16 cellular contexts compared by ENCODE assay signal in the genomic region with DNA sequence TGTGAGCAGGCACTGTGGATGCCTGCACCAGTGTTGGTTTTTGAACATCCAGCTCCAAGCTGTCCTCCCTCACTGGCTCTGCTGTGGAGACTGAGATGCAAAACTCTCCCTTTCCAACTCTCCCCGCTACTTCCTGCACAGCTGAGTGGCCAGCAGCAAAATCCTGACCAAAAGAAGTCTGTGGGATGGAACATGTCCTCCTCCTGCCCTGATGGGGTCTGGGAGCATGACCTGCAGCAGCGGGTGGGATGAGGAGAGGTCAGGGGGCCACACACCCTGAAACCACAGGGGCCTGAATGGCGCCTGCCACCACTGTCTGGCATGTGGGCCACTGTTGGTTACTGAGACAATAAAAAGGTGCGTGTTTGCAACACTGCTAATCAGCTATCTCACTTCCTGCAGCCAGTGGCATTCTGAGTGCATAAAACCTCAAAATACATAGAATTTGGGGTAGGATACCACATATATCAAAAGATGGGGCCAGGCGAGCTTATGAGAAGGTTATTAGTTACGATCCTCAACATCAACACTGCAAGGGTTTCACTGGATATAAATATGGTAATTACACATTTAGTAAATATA.
"Had no signal": no experiment of that assay in that cellular context is flagged by ENCODE, and none has a peak within 500 bp of the region (broad histone marks: within the 10 kb centered on the region; RNA-seq: fewer than 3 reads in every experiment).

No MANE protein-coding gene starts in this region.

- ATAC-seq: heart left ventricle, left cardiac atrium, T-cell had no signal

- H3K4me1 ChIP-seq: heart left ventricle, tibial nerve had no signal

- DNase-seq: activated CD4-positive, alpha-beta T cell treated with anti-CD3 and anti-CD28 coated beads for 48 hours; activated CD8-positive, alpha-beta memory T cell treated with anti-CD3 and anti-CD28 coated beads for 24 hours; activated naive CD4-positive, alpha-beta T cell treated with anti-CD3 and anti-CD28 coated beads for 36 hours; foreskin melanocyte; heart left ventricle; left cardiac atrium; midbrain; stimulated activated CD4-positive, alpha-beta T cell treated with anti-CD3 and anti-CD28 coated beads, Interleukin-12 subunit alpha, Interleukin-12 subunit beta, amount 100 ng/mL, for 4 hours; stimulated activated CD4-positive, alpha-beta T cell treated with anti-CD3 and anti-CD28 coated beads, Interleukin-2, amount 100 ng/mL, for 24 hours; T-cell; T-helper 9 cell had no signal

- FAIRE-seq: astrocyte, colon had no signal

- H3K36me3 ChIP-seq: heart left ventricle, ovary, tibial nerve had no signal

- H3K27ac ChIP-seq: heart left ventricle, ovary, SK-N-MC, tibial nerve had no signal

- H3K27me3 ChIP-seq: ovary, tibial nerve had no signal

- H3K4me3 ChIP-seq: heart left ventricle, ovary, SK-N-MC, tibial nerve had no signal

- H3K9me3 ChIP-seq: heart left ventricle, ovary had no signal
